28 cellular contexts compared by ENCODE assay signal in genomic region chr9:746661-747434, GRCh38.
DNase-seq lines count a peak whose midpoint lies in the region; ATAC-seq and TF ChIP-seq lines count a peak whose summit lies in the region.
"Had no signal": no experiment of that assay in that cellular context is flagged by ENCODE, and none has a peak within 500 bp of the region (broad histone marks: within the 10 kb centered on the region; RNA-seq: fewer than 3 reads in every experiment).

No MANE protein-coding gene starts in this region.

- H2AFZ ChIP-seq in osteoblast (ENCODE audit: low read length): no peak overlapping the region

- H3K36me3 ChIP-seq in right atrium auricular region (peaks cover 71% of the 10 kb centered on the region), heart left ventricle (peaks cover 0 to 74% (median 24%) of the 10 kb centered on the region in 9 donors), body of pancreas (replicated peaks in 1 of 2; ENCODE audit: insufficient read depth in 1 of 2, low read depth in 2 of 2) (peaks cover 0 to 5% of the 10 kb centered on the region in 2 donors), osteoblast (ENCODE audit: insufficient read depth, low read length) (peaks cover 53% of the 10 kb centered on the region)
- H3K36me3 ChIP-seq: BE2C had no signal

- H3K4me2 ChIP-seq in osteoblast (ENCODE audit: insufficient read depth, low read length): no peak overlapping the region

- intact Hi-C loops in heart left ventricle (cut with DNase I) (no loop called here), body of pancreas (cut with DNase I) (no loop called here)

- DNase-seq in right atrium auricular region (ENCODE audit: low spot score): peak; percentile 23
- no peak for DNase-seq in heart left ventricle
- DNase-seq in body of pancreas: peak in 2 of 4 donors; percentile 49 to 60
- peak; percentile 21 for DNase-seq in osteoblast (ENCODE audit: insufficient read length, low spot score, missing footprints)
- DNase-seq in NCI-H146 treated with DMSO at 0.1 percent for 48 hours (lab: John Stamatoyannopoulos, UW; ENCODE audit: unreplicated experiment): no peak
- no peak for DNase-seq in NCI-H345 treated with DMSO at 0.1 percent for 48 hours (lab: John Stamatoyannopoulos, UW; ENCODE audit: unreplicated experiment)
- DNase-seq: activated CD4-positive, alpha-beta memory T cell treated with anti-CD3 and anti-CD28 coated beads, Interleukin-2, amount 10 ng/mL, durations not matched to agents 7 days and 5 days; activated naive CD8-positive, alpha-beta T cell treated with anti-CD3 and anti-CD28 coated beads for 36 hours; BE2C; COR-L47; DMS79 treated with DMSO at 0.1 percent for 48 hours; erythroblast; left ventricle myocardium superior; midbrain; NCI-H1105 treated with DMSO at 0.1 percent for 48 hours; NCI-H2029 treated with DMSO at 0.1 percent for 48 hours; NCI-H2227 treated with DMSO at 0.1 percent for 48 hours; NCI-H82; right cardiac atrium; stimulated activated CD4-positive, alpha-beta T cell treated with anti-CD3 and anti-CD28 coated beads, Interleukin-12 subunit alpha, Interleukin-12 subunit beta, amount 100 ng/mL, for 4 hours; stimulated activated CD4-positive, alpha-beta T cell treated with anti-CD3 and anti-CD28 coated beads, Interleukin-4, amount 100 ng/mL, for 24 hours; stimulated activated naive CD4-positive, alpha-beta T cell; T-helper 9 cell; thyroid gland had no signal

- 94 to 97% (median 96%) methylated on average over 7 of the region's 7 CpGs for WGBS in heart left ventricle, 4 donors
- 64 to 68% methylated on average over 7 of the region's 7 CpGs for WGBS in body of pancreas, 2 donors

- no peak overlapping the region for H3K4me3 ChIP-seq in right atrium auricular region
- no peak overlapping the region for H3K4me3 ChIP-seq in heart left ventricle
- no peak overlapping the region for H3K4me3 ChIP-seq in body of pancreas
- H3K4me3 ChIP-seq in osteoblast (ENCODE audit: insufficient read depth, low read length): no peak overlapping the region
- H3K4me3 ChIP-seq: pancreas, thyroid gland had no signal

- ATAC-seq in heart left ventricle (no peak), body of pancreas (no peak), HG02938 (IDR thresholded peaks at IDR 0.05; ENCODE audit: unreplicated experiment) (no peak), GM19452 (IDR thresholded peaks at IDR 0.05; ENCODE audit: unreplicated experiment) (no peak)
- ATAC-seq: left ventricle myocardium superior, right cardiac atrium had no signal

- H3K4me1 ChIP-seq in right atrium auricular region (peaks cover 0 to 79% of the 10 kb centered on the region in 2 donors), heart left ventricle (peaks cover 0 to 68% (median 43%) of the 10 kb centered on the region in 12 donors), body of pancreas (peaks cover 53% of the 10 kb centered on the region), osteoblast (ENCODE audit: insufficient read depth, low read length) (peaks cover 27% of the 10 kb centered on the region)
- H3K4me1 ChIP-seq: BE2C had no signal

- H3K27me3 ChIP-seq in right atrium auricular region (no peaks in the 10 kb centered on the region), heart left ventricle (no peaks in the 10 kb centered on the region), body of pancreas (no peaks in the 10 kb centered on the region), osteoblast (ENCODE audit: insufficient read depth, low read length) (no peaks in the 10 kb centered on the region)
- H3K27me3 ChIP-seq: BE2C, pancreas, thyroid gland had no signal

- H3K27ac ChIP-seq in right atrium auricular region (peak overlapping the region; percentile 80 to 95), heart left ventricle (peak overlapping the region in 2 of 12 donors; percentile 79 to 81), body of pancreas (peak overlapping the region in 3 of 4 donors; percentile 36 to 89 (median 47)), osteoblast (ENCODE audit: low read depth, low read length) (no peak overlapping the region)
- H3K27ac ChIP-seq: HL-60 had no signal

- peaks cover 3% of the 10 kb centered on the region for H4K20me1 ChIP-seq in osteoblast (ENCODE audit: insufficient read depth, low read length)

- no peak for TF ChIP-seq POLR2A in heart left ventricle (IDR thresholded peaks at IDR 0.05)
- no peak for TF ChIP-seq POLR2A in body of pancreas (IDR thresholded peaks at IDR 0.05)

- TF ChIP-seq CTCF in right atrium auricular region (IDR thresholded peaks at IDR 0.05) (no peak), heart left ventricle (IDR thresholded peaks at IDR 0.05) (no peak), body of pancreas (IDR thresholded peaks at IDR 0.05) (no peak), osteoblast (IDR thresholded peaks at IDR 0.05; ENCODE audit: extremely low read depth, low read depth, low read length) (no peak)

- H3K9me3 ChIP-seq in right atrium auricular region: no peaks in the 10 kb centered on the region
- no peaks in the 10 kb centered on the region for H3K9me3 ChIP-seq in heart left ventricle
- H3K9me3 ChIP-seq in body of pancreas: no peaks in the 10 kb centered on the region
- no peaks in the 10 kb centered on the region for H3K9me3 ChIP-seq in osteoblast (ENCODE audit: low read depth, low read length)
- H3K9me3 ChIP-seq: BE2C, pancreas, thyroid gland had no signal

- no peaks in the 10 kb centered on the region for H3K79me2 ChIP-seq in osteoblast (ENCODE audit: insufficient read depth, low read length)

Comparison
In these comparisons a context has a peak if more than half of its experiments do, and no peak if none do; other contexts are left out.
1. DNase-seq: peak in right atrium auricular region (single experiment) and osteoblast (single experiment); none in heart left ventricle (0 of 5), NCI-H146 treated with DMSO at 0.1 percent for 48 hours (single experiment) and NCI-H345 treated with DMSO at 0.1 percent for 48 hours (single experiment).